ENCODE assay signal across 1 cellular context in the genomic region with DNA sequence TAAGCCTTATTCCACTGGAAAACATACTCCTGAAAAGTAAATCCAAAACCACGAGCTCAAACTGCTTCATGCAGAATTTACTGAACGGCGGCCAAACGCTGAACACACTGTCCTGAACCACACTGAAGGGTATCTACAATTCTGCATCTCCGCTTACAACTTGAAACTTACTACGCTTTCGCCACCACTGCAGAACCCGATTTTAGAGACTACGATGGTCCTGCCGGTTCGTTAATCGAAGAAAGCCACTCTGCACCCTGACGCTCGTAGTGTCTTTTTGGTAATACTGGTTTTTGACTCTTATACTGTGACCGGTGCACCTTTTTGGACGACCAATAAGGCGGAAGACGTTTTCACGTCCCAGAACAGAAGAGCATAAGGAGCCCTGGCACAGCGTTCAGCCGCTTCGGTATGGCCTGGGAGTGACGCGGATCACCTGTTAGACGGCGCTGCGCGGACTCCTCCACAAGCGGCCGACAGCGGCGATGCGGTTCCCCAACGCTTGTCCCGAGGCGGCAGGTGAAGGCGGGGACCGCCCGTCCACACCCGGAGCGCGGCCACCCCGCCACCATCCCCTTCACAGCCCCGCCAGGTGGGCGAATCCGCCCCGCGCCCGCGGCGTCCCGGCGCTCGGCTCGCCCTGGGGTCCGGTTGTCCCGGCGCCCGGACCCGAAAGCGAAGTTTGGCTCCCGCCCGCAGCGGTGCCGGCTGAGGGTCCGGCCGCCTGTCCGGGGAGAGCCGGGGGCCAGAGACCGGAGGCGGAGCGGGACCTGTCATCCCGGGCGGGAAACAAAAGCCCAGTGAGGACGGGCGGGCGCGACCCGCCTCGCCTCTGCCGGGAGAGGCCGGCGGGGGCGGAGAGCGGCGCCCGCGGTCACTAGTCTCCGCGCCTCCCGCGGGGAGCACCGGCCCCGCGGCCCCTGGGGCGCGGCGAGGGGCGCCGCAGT.
TF ChIP-seq lines count a peak whose summit lies in the region.

No MANE protein-coding gene starts in this region.

TF ChIP-seq in HEK293, 187 proteins besides CTCF, POLR2A, EP300 and RAD21 (continued from another document):
- TF ChIP-seq, protein P1, sequence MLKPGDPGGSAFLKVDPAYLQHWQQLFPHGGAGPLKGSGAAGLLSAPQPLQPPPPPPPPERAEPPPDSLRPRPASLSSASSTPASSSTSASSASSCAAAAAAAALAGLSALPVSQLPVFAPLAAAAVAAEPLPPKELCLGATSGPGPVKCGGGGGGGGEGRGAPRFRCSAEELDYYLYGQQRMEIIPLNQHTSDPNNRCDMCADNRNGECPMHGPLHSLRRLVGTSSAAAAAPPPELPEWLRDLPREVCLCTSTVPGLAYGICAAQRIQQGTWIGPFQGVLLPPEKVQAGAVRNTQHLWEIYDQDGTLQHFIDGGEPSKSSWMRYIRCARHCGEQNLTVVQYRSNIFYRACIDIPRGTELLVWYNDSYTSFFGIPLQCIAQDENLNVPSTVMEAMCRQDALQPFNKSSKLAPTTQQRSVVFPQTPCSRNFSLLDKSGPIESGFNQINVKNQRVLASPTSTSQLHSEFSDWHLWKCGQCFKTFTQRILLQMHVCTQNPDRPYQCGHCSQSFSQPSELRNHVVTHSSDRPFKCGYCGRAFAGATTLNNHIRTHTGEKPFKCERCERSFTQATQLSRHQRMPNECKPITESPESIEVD (tag by site-specific recombination; IDR thresholded peaks at IDR 0.05), result no peak
- no peak for TF ChIP-seq ZNF221 (tag by site-specific recombination; IDR thresholded peaks at IDR 0.05; ENCODE audit: borderline replicate concordance)
- TF ChIP-seq ZNF48 (tag by site-specific recombination; IDR thresholded peaks at IDR 0.05), result no peak
- no peak for TF ChIP-seq ZNF223 (tag by site-specific recombination; IDR thresholded peaks at IDR 0.05)
- no peak for TF ChIP-seq ZNF560 (tag by site-specific recombination; IDR thresholded peaks at IDR 0.05; ENCODE audit: borderline replicate concordance)
- no peak for TF ChIP-seq ZNF664 (tag by site-specific recombination; IDR thresholded peaks at IDR 0.05)
- peak; percentile 99 for TF ChIP-seq SCRT2 (tag by site-specific recombination; IDR thresholded peaks at IDR 0.05)
- TF ChIP-seq, protein P2, sequence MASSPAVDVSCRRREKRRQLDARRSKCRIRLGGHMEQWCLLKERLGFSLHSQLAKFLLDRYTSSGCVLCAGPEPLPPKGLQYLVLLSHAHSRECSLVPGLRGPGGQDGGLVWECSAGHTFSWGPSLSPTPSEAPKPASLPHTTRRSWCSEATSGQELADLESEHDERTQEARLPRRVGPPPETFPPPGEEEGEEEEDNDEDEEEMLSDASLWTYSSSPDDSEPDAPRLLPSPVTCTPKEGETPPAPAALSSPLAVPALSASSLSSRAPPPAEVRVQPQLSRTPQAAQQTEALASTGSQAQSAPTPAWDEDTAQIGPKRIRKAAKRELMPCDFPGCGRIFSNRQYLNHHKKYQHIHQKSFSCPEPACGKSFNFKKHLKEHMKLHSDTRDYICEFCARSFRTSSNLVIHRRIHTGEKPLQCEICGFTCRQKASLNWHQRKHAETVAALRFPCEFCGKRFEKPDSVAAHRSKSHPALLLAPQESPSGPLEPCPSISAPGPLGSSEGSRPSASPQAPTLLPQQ (tag by site-specific recombination; IDR thresholded peaks at IDR 0.05), result 0 out of 2 replicates have a peak, but pooled peaks have one; percentile 39
- no peak for TF ChIP-seq ZNF175 (tag by site-specific recombination; IDR thresholded peaks at IDR 0.05)
- TF ChIP-seq ZNF302 (tag by site-specific recombination; IDR thresholded peaks at IDR 0.05; ENCODE audit: low read depth), result no peak
- no peak for TF ChIP-seq RBAK (tag by site-specific recombination; IDR thresholded peaks at IDR 0.05)
- no peak for TF ChIP-seq ZNF121 (tag by site-specific recombination; IDR thresholded peaks at IDR 0.05)
- TF ChIP-seq OVOL3 (tag by site-specific recombination; IDR thresholded peaks at IDR 0.05), result no peak
- no peak for TF ChIP-seq ZNF670 (tag by site-specific recombination; IDR thresholded peaks at IDR 0.05; ENCODE audit: low read depth)
- no peak for TF ChIP-seq ZNF433 (tag by site-specific recombination; IDR thresholded peaks at IDR 0.05; ENCODE audit: low read depth)
- TF ChIP-seq, protein P3, sequence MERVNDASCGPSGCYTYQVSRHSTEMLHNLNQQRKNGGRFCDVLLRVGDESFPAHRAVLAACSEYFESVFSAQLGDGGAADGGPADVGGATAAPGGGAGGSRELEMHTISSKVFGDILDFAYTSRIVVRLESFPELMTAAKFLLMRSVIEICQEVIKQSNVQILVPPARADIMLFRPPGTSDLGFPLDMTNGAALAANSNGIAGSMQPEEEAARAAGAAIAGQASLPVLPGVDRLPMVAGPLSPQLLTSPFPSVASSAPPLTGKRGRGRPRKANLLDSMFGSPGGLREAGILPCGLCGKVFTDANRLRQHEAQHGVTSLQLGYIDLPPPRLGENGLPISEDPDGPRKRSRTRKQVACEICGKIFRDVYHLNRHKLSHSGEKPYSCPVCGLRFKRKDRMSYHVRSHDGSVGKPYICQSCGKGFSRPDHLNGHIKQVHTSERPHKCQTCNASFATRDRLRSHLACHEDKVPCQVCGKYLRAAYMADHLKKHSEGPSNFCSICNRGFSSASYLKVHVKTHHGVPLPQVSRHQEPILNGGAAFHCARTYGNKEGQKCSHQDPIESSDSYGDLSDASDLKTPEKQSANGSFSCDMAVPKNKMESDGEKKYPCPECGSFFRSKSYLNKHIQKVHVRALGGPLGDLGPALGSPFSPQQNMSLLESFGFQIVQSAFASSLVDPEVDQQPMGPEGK (tag by site-specific recombination; IDR thresholded peaks at IDR 0.05), result no peak
- no peak for TF ChIP-seq ZNF214 (tag by site-specific recombination; IDR thresholded peaks at IDR 0.05; ENCODE audit: borderline replicate concordance)
- no peak for TF ChIP-seq ZNF202 (tag by site-specific recombination; IDR thresholded peaks at IDR 0.05; ENCODE audit: borderline replicate concordance)
- TF ChIP-seq, protein P4, sequence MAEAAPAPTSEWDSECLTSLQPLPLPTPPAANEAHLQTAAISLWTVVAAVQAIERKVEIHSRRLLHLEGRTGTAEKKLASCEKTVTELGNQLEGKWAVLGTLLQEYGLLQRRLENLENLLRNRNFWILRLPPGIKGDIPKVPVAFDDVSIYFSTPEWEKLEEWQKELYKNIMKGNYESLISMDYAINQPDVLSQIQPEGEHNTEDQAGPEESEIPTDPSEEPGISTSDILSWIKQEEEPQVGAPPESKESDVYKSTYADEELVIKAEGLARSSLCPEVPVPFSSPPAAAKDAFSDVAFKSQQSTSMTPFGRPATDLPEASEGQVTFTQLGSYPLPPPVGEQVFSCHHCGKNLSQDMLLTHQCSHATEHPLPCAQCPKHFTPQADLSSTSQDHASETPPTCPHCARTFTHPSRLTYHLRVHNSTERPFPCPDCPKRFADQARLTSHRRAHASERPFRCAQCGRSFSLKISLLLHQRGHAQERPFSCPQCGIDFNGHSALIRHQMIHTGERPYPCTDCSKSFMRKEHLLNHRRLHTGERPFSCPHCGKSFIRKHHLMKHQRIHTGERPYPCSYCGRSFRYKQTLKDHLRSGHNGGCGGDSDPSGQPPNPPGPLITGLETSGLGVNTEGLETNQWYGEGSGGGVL (tag by site-specific recombination; IDR thresholded peaks at IDR 0.05), result peak; percentile 40; the same call in 1 of the 2 replicates
- TF ChIP-seq ZSCAN16 (tag by site-specific recombination; IDR thresholded peaks at IDR 0.05), result no peak
- TF ChIP-seq TCF7L2 (IDR thresholded peaks at IDR 0.05; ENCODE audit: borderline replicate concordance, low read depth, low read length), result no peak
- no peak for TF ChIP-seq ZNF610 (tag by site-specific recombination; IDR thresholded peaks at IDR 0.05; ENCODE audit: borderline replicate concordance)
- TF ChIP-seq, protein P5, sequence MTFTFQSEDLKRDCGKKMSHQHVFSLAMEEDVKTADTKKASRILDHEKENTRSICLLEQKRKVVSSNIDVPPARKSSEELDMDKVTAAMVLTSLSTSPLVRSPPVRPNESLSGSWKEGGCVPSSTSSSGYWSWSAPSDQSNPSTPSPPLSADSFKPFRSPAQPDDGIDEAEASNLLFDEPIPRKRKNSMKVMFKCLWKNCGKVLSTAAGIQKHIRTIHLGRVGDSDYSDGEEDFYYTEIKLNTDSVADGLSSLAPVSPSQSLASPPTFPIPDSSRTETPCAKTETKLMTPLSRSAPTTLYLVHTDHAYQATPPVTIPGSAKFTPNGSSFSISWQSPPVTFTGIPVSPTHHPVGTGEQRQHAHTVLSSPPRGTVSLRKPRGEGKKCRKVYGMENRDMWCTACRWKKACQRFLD (tag by site-specific recombination; IDR thresholded peaks at IDR 0.05), result no peak
- no peak for TF ChIP-seq ZBTB1 (tag by site-specific recombination; IDR thresholded peaks at IDR 0.05)
- no peak for TF ChIP-seq GLI2 (tag by site-specific recombination; IDR thresholded peaks at IDR 0.05; ENCODE audit: borderline replicate concordance, low read depth)
- TF ChIP-seq KLF16 (tag by site-specific recombination; IDR thresholded peaks at IDR 0.05), result no peak
- no peak for TF ChIP-seq KLF7 (tag by site-specific recombination; IDR thresholded peaks at IDR 0.05; ENCODE audit: borderline replicate concordance)
- TF ChIP-seq, protein P6, sequence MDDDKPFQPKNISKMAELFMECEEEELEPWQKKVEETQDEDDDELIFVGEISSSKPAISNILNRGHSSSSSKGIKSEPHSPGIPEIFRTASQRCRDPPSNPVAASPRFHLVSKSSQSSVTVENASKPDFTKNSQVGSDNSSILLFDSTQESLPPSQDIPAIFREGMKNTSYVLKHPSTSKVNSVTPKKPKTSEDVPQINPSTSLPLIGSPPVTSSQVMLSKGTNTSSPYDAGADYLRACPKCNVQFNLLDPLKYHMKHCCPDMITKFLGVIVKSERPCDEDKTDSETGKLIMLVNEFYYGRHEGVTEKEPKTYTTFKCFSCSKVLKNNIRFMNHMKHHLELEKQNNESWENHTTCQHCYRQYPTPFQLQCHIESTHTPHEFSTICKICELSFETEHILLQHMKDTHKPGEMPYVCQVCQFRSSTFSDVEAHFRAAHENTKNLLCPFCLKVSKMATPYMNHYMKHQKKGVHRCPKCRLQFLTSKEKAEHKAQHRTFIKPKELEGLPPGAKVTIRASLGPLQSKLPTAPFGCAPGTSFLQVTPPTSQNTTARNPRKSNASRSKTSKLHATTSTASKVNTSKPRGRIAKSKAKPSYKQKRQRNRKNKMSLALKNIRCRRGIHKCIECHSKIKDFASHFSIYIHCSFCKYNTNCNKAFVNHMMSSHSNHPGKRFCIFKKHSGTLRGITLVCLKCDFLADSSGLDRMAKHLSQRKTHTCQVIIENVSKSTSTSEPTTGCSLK (tag by site-specific recombination; IDR thresholded peaks at IDR 0.05), result no peak
- TF ChIP-seq ZEB2 (tag by site-specific recombination; IDR thresholded peaks at IDR 0.05), result peak; percentile 94
- TF ChIP-seq ZNF16 (tag by site-specific recombination; IDR thresholded peaks at IDR 0.05; ENCODE audit: low read depth), result no peak
- TF ChIP-seq ZNF24 (tag by site-specific recombination; IDR thresholded peaks at IDR 0.05), result no peak
- TF ChIP-seq ZNF837 (tag by site-specific recombination; IDR thresholded peaks at IDR 0.05), result no peak
- TF ChIP-seq, protein P7, sequence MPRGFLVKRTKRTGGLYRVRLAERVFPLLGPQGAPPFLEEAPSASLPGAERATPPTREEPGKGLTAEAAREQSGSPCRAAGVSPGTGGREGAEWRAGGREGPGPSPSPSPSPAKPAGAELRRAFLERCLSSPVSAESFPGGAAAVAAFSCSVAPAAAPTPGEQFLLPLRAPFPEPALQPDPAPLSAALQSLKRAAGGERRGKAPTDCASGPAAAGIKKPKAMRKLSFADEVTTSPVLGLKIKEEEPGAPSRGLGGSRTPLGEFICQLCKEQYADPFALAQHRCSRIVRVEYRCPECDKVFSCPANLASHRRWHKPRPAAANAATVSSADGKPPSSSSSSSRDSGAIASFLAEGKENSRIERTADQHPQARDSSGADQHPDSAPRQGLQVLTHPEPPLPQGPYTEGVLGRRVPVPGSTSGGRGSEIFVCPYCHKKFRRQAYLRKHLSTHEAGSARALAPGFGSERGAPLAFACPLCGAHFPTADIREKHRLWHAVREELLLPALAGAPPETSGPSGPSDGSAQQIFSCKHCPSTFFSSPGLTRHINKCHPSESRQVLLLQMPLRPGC (tag by site-specific recombination; IDR thresholded peaks at IDR 0.05), result no peak; the same call in 1 of the 2 replicates
- no peak for TF ChIP-seq ZNF114 (tag by site-specific recombination; IDR thresholded peaks at IDR 0.05)
- TF ChIP-seq, protein P8, sequence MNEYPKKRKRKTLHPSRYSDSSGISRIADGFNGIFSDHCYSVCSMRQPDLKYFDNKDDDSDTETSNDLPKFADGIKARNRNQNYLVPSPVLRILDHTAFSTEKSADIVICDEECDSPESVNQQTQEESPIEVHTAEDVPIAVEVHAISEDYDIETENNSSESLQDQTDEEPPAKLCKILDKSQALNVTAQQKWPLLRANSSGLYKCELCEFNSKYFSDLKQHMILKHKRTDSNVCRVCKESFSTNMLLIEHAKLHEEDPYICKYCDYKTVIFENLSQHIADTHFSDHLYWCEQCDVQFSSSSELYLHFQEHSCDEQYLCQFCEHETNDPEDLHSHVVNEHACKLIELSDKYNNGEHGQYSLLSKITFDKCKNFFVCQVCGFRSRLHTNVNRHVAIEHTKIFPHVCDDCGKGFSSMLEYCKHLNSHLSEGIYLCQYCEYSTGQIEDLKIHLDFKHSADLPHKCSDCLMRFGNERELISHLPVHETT (tag by site-specific recombination; IDR thresholded peaks at IDR 0.05), result no peak
- TF ChIP-seq, protein P9, sequence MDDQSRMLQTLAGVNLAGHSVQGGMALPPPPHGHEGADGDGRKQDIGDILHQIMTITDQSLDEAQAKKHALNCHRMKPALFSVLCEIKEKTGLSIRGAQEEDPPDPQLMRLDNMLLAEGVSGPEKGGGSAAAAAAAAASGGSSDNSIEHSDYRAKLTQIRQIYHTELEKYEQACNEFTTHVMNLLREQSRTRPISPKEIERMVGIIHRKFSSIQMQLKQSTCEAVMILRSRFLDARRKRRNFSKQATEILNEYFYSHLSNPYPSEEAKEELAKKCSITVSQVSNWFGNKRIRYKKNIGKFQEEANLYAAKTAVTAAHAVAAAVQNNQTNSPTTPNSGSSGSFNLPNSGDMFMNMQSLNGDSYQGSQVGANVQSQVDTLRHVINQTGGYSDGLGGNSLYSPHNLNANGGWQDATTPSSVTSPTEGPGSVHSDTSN (CRISPR knock-in tag; IDR thresholded peaks at IDR 0.05), result no peak
- TF ChIP-seq ZBTB17 (tag by site-specific recombination; IDR thresholded peaks at IDR 0.05), result peak; percentile 90
- TF ChIP-seq ZNF768 (tag by site-specific recombination; IDR thresholded peaks at IDR 0.05), result no peak
TF ChIP-seq in HEK293: peak in this region for 37.
